In the genomic region with DNA sequence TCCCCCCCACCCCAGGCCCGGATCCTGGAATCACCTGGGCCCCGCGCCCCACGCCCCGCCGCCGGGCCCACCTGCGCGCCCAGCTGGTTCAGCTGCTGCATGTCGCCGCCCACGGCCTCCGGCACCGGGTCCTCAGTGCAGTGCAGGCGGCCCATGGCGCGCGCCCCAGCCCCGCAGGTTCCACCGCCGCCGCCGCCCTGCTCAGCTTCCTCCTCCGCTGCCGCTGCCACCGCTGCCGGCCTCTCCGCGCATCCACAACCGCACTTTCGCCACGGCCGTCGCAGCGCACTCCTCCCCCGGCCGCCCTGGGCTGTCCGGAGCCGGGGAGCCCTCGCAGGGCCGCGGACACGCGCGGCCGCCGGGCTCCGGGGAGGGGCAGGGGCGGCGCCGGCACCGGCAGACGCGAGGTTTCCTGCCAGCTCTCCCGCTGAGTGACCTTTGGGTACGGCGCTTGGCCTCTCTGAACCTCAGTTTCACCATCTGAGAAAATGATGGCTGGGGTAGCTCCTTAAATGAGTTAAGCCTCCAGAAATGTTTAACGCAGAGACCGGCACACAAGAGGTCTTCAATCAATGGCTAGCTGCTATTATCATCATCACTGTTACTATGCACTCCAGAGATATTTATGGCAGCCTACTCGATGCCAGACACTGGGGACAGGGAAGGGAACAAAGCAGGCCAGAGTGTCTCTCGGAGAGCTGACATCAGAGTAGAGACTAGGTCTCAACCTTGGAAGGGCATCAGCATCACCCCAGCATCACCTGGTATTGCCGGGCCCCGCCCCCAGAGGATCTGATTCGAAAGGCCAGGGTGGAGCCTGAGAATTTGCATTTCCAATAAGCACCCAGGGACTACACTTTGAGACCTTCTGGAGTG, we compare ENCODE assay signal across 8 cellular contexts. TPM values are rescaled to one million over a fixed set of nuclear protein-coding genes. Genes with fewer than 3 reads are reported as not detected.
DNase-seq lines count a peak whose midpoint lies in the region; ATAC-seq lines count a peak whose summit lies in the region.

COMMD7 (minus strand) TSS at position 231 of the 876 bp plus-strand sequence; CDS start at position 155, 76 bp downstream.

- H3K4me3 ChIP-seq in GM08714 (ENCODE audit: low read length) (peak within 1 kb of the TSS; percentile 87), mesenchymal stem cell (ENCODE audit: insufficient read depth in 1 of 2, low read depth in 1 of 2, low read length in 2 of 2) (peak within 1 kb of the TSS; percentile 77 to 93)

- H3K36me3 ChIP-seq in mesenchymal stem cell (ENCODE audit: control insufficient read depth in 1 of 2, insufficient read depth in 2 of 2, low read depth in 1 of 2, low read length in 2 of 2) = no peaks in the 10 kb centered on the region

- H2AK5ac ChIP-seq in mesenchymal stem cell (ENCODE audit: low read length, severe bottlenecking) = peak within 1 kb of the TSS; percentile 71

- H2BK12ac ChIP-seq in mesenchymal stem cell (ENCODE audit: low read length in 2 of 2) = peak within 1 kb of the TSS; percentile 75 to 94

- H3K36me3 Mint-ChIP-seq in activated CD4-positive, alpha-beta memory T cell treated with anti-CD3 and anti-CD28 coated beads, Interleukin-2, amount 10 ng/mL, durations not matched to agents 7 days and 5 days (ENCODE audit: low read depth) = peaks cover 8% of the 10 kb centered on the region

- H4K8ac ChIP-seq in mesenchymal stem cell (ENCODE audit: low read length) = peak within 1 kb of the TSS; percentile 86

- H2BK15ac ChIP-seq in mesenchymal stem cell (ENCODE audit: low read depth, poor library complexity, severe bottlenecking) = peak within 1 kb of the TSS; percentile 93

- H3K9me3 ChIP-seq in mesenchymal stem cell (ENCODE audit: control insufficient read depth, low read length) = no peaks in the 10 kb centered on the region

- no peaks in the 10 kb centered on the region for H3K9me3 Mint-ChIP-seq in activated CD4-positive, alpha-beta memory T cell treated with anti-CD3 and anti-CD28 coated beads, Interleukin-2, amount 10 ng/mL, durations not matched to agents 7 days and 5 days

- H3K4me1 ChIP-seq in mesenchymal stem cell (ENCODE audit: control insufficient read depth, insufficient read depth, low read depth, low read length) = peaks cover 17% of the 10 kb centered on the region

- H4K91ac ChIP-seq in mesenchymal stem cell (ENCODE audit: low read length) = peak within 1 kb of the TSS; percentile 83

- POLR2A ChIA-PET in activated CD4-positive, alpha-beta memory T cell treated with anti-CD3 and anti-CD28 coated beads, Interleukin-2, amount 10 ng/mL, durations not matched to agents 7 days and 5 days (lab: Charles Lee) = interaction anchor here (0.9 to 2.6 kb wide), 17 partner anchors 8 to 791 kb away, joined by 3 to 31 read pairs (median 5); partner anchors contain the start of genes DNMT3B and MAPRE1

- H3K27ac ChIP-seq in mesenchymal stem cell (ENCODE audit: low read length, poor library complexity, severe bottlenecking) = peak within 1 kb of the TSS; percentile 28

- peak within 1 kb of the TSS; percentile 78 for H2AFZ ChIP-seq in mesenchymal stem cell (ENCODE audit: low read depth, low read length)

- H3K23ac ChIP-seq in mesenchymal stem cell (ENCODE audit: low read length in 2 of 2) = peak within 1 kb of the TSS in 1 of 2 experiments; percentile 96

- H3K4me1 Mint-ChIP-seq in activated CD4-positive, alpha-beta memory T cell treated with anti-CD3 and anti-CD28 coated beads, Interleukin-2, amount 10 ng/mL, durations not matched to agents 7 days and 5 days = peaks cover 46% of the 10 kb centered on the region

- 2% methylated on average over 64 of the region's 64 CpGs for WGBS in mesenchymal stem cell

- H3K14ac ChIP-seq in mesenchymal stem cell (ENCODE audit: low read length in 2 of 2) = peak within 1 kb of the TSS in 1 of 2 experiments; percentile 96

- H3K4me2 ChIP-seq in mesenchymal stem cell (ENCODE audit: low read length, poor library complexity, severe bottlenecking) = peak within 1 kb of the TSS; percentile 97

- peak within 1 kb of the TSS; percentile 62 for H2BK5ac ChIP-seq in mesenchymal stem cell (ENCODE audit: low read depth, low read length, poor library complexity, severe bottlenecking)

- CTCF ChIA-PET in activated CD4-positive, alpha-beta memory T cell treated with anti-CD3 and anti-CD28 coated beads, Interleukin-2, amount 10 ng/mL, durations not matched to agents 7 days and 5 days (lab: Charles Lee) = interaction anchor here (1.7 to 2.8 kb wide), 3 partner anchors 17 to 35 kb away, joined by 6 to 16 read pairs (median 6); no protein-coding TSS in a partner anchor

- peaks cover 15% of the 10 kb centered on the region for H3K79me1 ChIP-seq in mesenchymal stem cell (replicated peaks; ENCODE audit: low read length, poor library complexity, severe bottlenecking)

- DNase-seq in NCI-H526 treated with DMSO at 0.1 percent for 48 hours (lab: John Stamatoyannopoulos, UW) (peak; percentile 56), mesenchymal stem cell (peak; percentile 67)
- peak; percentile 83 for DNase-seq in activated CD4-positive, alpha-beta memory T cell treated with anti-CD3 and anti-CD28 coated beads, Interleukin-2, amount 10 ng/mL, durations not matched to agents 7 days and 5 days
- peak; percentile 20 for DNase-seq in effector CD8-positive, alpha-beta T cell (lab: John Stamatoyannopoulos, UW)
- peak; percentile 58 for DNase-seq in stimulated activated CD8-positive, alpha-beta memory T cell treated with anti-CD3 and anti-CD28 coated beads, Interleukin-12 subunit alpha, Interleukin-12 subunit beta, amount 100 ng/mL, for 4 hours (ENCODE audit: low read depth)

- peak within 1 kb of the TSS; percentile 93 for H3K9ac ChIP-seq in mesenchymal stem cell (ENCODE audit: low read length)

- peak within 1 kb of the TSS; percentile 71 for H2BK120ac ChIP-seq in mesenchymal stem cell (ENCODE audit: low read depth, low read length)

- H3K27me3 ChIP-seq in mesenchymal stem cell (ENCODE audit: control insufficient read depth in 1 of 2, insufficient read depth in 1 of 2, low read length in 2 of 2) = no peaks in the 10 kb centered on the region

- peak within 1 kb of the TSS; percentile 100 for H3K27ac Mint-ChIP-seq in activated CD4-positive, alpha-beta memory T cell treated with anti-CD3 and anti-CD28 coated beads, Interleukin-2, amount 10 ng/mL, durations not matched to agents 7 days and 5 days

- ATAC-seq in HG02678 (IDR thresholded peaks at IDR 0.05; ENCODE audit: unreplicated experiment) = peak; percentile 72
- no peak for ATAC-seq in GM21786 (IDR thresholded peaks at IDR 0.05; ENCODE audit: unreplicated experiment)

- H3K18ac ChIP-seq in mesenchymal stem cell (ENCODE audit: low read depth in 1 of 2, low read length in 2 of 2) = peak within 1 kb of the TSS; percentile 88 to 99

- H3K4me3 Mint-ChIP-seq in activated CD4-positive, alpha-beta memory T cell treated with anti-CD3 and anti-CD28 coated beads, Interleukin-2, amount 10 ng/mL, durations not matched to agents 7 days and 5 days = peak within 1 kb of the TSS; percentile 88

- no peaks in the 10 kb centered on the region for H3K27me3 Mint-ChIP-seq in activated CD4-positive, alpha-beta memory T cell treated with anti-CD3 and anti-CD28 coated beads, Interleukin-2, amount 10 ng/mL, durations not matched to agents 7 days and 5 days

- H3K4ac ChIP-seq in mesenchymal stem cell (ENCODE audit: low read depth in 1 of 2, low read length in 2 of 2) = peak within 1 kb of the TSS; percentile 89 to 95

RNA-seq across cellular contexts. Expression of gene COMMD7, which starts in this region (rescaled TPM):
- total RNA-seq in activated CD4-positive, alpha-beta memory T cell treated with anti-CD3 and anti-CD28 coated beads, Interleukin-2, amount 10 ng/mL, durations not matched to agents 7 days and 5 days = 10 to 100 TPM; 61.7 to 62.6 TPM
- polyA plus RNA-seq in mesenchymal stem cell (2013, experiment 1 of 2) = 75.5 TPM
- 79.7 TPM for polyA plus RNA-seq in mesenchymal stem cell (2013, experiment 2 of 2)

Comparison
In these comparisons a context has a peak if more than half of its experiments do, and no peak if none do; other contexts are left out.
1. DNase-seq: peak in every context shown above with its lines; median percentile 83 in activated CD4-positive, alpha-beta memory T cell treated with anti-CD3 and anti-CD28 coated beads, Interleukin-2, amount 10 ng/mL, durations not matched to agents 7 days and 5 days; 67 in mesenchymal stem cell; 58 in stimulated activated CD8-positive, alpha-beta memory T cell treated with anti-CD3 and anti-CD28 coated beads, Interleukin-12 subunit alpha, Interleukin-12 subunit beta, amount 100 ng/mL, for 4 hours; 56 in NCI-H526 treated with DMSO at 0.1 percent for 48 hours; 20 in effector CD8-positive, alpha-beta T cell.